Comparison of ENCODE assay signal across 20 cellular contexts in the genomic region with DNA sequence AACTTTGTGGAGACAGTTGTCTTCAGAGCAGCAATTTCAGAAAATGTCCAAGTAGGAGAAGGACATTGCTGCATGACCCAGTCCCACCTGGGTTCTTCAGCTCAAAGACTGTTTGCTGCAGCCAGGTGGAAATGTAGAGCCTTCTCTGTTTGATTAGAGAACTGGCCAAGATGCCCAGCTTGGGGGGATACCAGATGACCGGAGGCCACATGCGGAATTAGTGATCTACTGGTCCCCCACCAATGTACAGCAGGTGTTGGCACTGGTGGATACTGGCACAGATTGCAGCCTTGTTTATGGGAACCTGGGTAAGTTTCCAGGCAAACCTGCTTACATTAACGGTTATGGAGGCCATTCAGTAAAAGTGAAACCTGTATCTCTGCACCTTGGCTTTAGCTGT.
"Had no signal": no experiment of that assay in that cellular context is flagged by ENCODE, and none has a peak within 500 bp of the region (broad histone marks: within the 10 kb centered on the region; RNA-seq: fewer than 3 reads in every experiment).

No MANE protein-coding gene starts in this region.

- H3K4me3 Mint-ChIP-seq: dendritic cell treated with granulocyte-macrophage colony-stimulating factor and Interleukin-4, amounts not matched to agents 40 ng/mL and 50 ng/mL, for 4 days; effector memory CD8-positive, alpha-beta T cell; endodermal cell had no signal

- H3K9me3 Mint-ChIP-seq: endodermal cell had no signal

- H3K27ac Mint-ChIP-seq: dendritic cell treated with granulocyte-macrophage colony-stimulating factor and Interleukin-4, amounts not matched to agents 40 ng/mL and 50 ng/mL, for 4 days; effector memory CD8-positive, alpha-beta T cell; endodermal cell had no signal

- H3K27me3 Mint-ChIP-seq: dendritic cell treated with granulocyte-macrophage colony-stimulating factor and Interleukin-4, amounts not matched to agents 40 ng/mL and 50 ng/mL, for 4 days; effector memory CD8-positive, alpha-beta T cell had no signal

- DNase-seq: colonic mucosa; cortex of kidney; dermis blood vessel endothelial cell; dorsolateral prefrontal cortex; effector CD4-positive, alpha-beta T cell; effector CD8-positive, alpha-beta T cell; effector memory CD4-positive, alpha-beta T cell; effector memory CD8-positive, alpha-beta T cell; endodermal cell; erythroblast; esophagus squamous epithelium; foreskin fibroblast; foreskin keratinocyte; foreskin melanocyte; gastrocnemius medialis; glutamatergic neuron; head of caudate nucleus; heart left ventricle; heart right ventricle had no signal
